ENCODE assay signal across 11 cellular contexts in the genomic region with DNA sequence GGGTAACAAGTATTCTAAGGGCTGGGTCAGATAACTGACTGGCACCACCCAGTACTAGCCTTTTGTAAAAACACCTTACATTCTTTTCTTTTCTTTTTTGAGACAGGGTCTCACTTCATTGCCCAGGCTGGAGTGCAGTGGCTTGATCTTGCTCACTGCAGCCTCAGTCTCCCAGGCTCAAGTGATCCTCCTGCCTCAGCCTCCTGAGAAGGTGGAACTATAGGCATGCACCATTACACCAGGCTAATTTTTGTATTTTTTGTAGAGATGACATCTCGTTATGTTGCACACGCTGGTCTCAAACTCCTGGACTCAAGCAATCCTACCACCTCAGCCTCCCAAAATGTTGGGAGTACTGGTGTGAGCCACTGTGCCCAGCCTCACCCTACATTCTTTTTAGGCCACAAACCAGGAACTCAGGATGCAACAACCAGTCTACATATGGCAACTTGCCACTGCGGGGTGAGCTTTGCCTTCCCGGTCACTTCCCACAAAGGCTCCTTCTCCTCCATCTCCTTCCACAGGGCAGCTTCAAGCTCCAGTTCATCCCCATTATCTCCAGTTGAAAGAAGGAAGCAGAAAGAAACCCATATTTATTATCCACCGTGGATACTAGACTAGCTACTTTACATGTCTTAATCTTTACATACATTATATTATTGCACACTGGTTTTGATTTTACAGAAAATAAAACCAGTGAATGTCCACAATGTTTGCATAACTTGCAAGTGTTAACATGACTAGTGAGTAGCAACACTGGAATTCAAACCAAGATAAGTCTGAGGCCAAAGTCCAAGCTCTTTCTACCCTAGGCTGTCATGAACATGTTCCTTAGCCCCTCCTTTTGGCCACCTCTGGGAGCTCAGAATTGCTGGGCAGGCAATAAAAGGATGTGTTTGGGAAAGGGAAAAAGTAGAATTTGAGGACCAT. TPM values are rescaled to one million over a fixed set of nuclear protein-coding genes. Genes with fewer than 3 reads are reported as not detected.
DNase-seq lines count a peak whose midpoint lies in the region; ATAC-seq and TF ChIP-seq lines count a peak whose summit lies in the region.
"Had no signal": no experiment of that assay in that cellular context is flagged by ENCODE, and none has a peak within 500 bp of the region (broad histone marks: within the 10 kb centered on the region; RNA-seq: fewer than 3 reads in every experiment).

No MANE protein-coding gene starts in this region.

- no peaks in the 10 kb centered on the region for H3K36me3 ChIP-seq in upper lobe of right lung
- H3K36me3 ChIP-seq: ovary had no signal

- no peaks in the 10 kb centered on the region for H3K27me3 ChIP-seq in upper lobe of right lung
- H3K27me3 ChIP-seq: ovary had no signal

- H3K9me3 ChIP-seq in upper lobe of right lung, result no peaks in the 10 kb centered on the region
- H3K9me3 ChIP-seq: ovary had no signal

- ATAC-seq in activated T-cell treated with anti-CD3 and anti-CD28 coated beads, Interleukin-2, amount 50 U/mL, for 72 hours (replicated peaks in 1 of 2), result no peak
- no peak for ATAC-seq in activated T-cell treated with anti-CD3 and anti-CD28 coated beads, Interleukin-2, amount 50 U/mL, for 4 hours
- ATAC-seq in upper lobe of right lung (peak; percentile 78), HG03442 (IDR thresholded peaks at IDR 0.05; ENCODE audit: unreplicated experiment) (no peak), HG02610 (IDR thresholded peaks at IDR 0.05; ENCODE audit: unreplicated experiment) (no peak)

- peaks cover 3% of the 10 kb centered on the region for H3K4me1 ChIP-seq in upper lobe of right lung

- no peak for TF ChIP-seq CTCF in upper lobe of right lung (IDR thresholded peaks at IDR 0.05)

- intact Hi-C loops in upper lobe of right lung (cut with DNase I), result no loop called here

- peak overlapping the region; percentile 15 for H3K27ac Mint-ChIP-seq in activated T-cell treated with anti-CD3 and anti-CD28 coated beads, Interleukin-2, amount 50 U/mL, for 72 hours

- H3K4me1 Mint-ChIP-seq in activated T-cell treated with anti-CD3 and anti-CD28 coated beads, Interleukin-2, amount 50 U/mL, for 72 hours (ENCODE audit: low read depth), result peaks cover 15% of the 10 kb centered on the region
- peaks cover 15% of the 10 kb centered on the region for H3K4me1 Mint-ChIP-seq in activated T-cell treated with anti-CD3 and anti-CD28 coated beads, Interleukin-2, amount 50 U/mL, for 4 hours (ENCODE audit: low read depth)

- no peaks in the 10 kb centered on the region for H3K9me3 Mint-ChIP-seq in activated T-cell treated with anti-CD3 and anti-CD28 coated beads, Interleukin-2, amount 50 U/mL, for 72 hours
- no peaks in the 10 kb centered on the region for H3K9me3 Mint-ChIP-seq in activated T-cell treated with anti-CD3 and anti-CD28 coated beads, Interleukin-2, amount 50 U/mL, for 4 hours
- H3K9me3 Mint-ChIP-seq: H9 had no signal

- no peaks in the 10 kb centered on the region for H3K27me3 Mint-ChIP-seq in activated T-cell treated with anti-CD3 and anti-CD28 coated beads, Interleukin-2, amount 50 U/mL, for 72 hours (ENCODE audit: low read depth)
- no peaks in the 10 kb centered on the region for H3K27me3 Mint-ChIP-seq in activated T-cell treated with anti-CD3 and anti-CD28 coated beads, Interleukin-2, amount 50 U/mL, for 4 hours (ENCODE audit: low read depth)

- no peaks in the 10 kb centered on the region for H3K36me3 Mint-ChIP-seq in activated T-cell treated with anti-CD3 and anti-CD28 coated beads, Interleukin-2, amount 50 U/mL, for 72 hours (ENCODE audit: insufficient read depth in 2 of 2)
- no peaks in the 10 kb centered on the region for H3K36me3 Mint-ChIP-seq in activated T-cell treated with anti-CD3 and anti-CD28 coated beads, Interleukin-2, amount 50 U/mL, for 4 hours (ENCODE audit: insufficient read depth)

- H3K27ac ChIP-seq in upper lobe of right lung, result no peak overlapping the region
- H3K27ac ChIP-seq: ovary had no signal

- DNase-seq in activated T-cell treated with anti-CD3 and anti-CD28 coated beads, Interleukin-2, amount 50 U/mL, for 72 hours, result no peak
- DNase-seq in activated T-cell treated with anti-CD3 and anti-CD28 coated beads, Interleukin-2, amount 50 U/mL, for 4 hours, result no peak
- DNase-seq in amniotic epithelial cell (ENCODE audit: low read depth), result peak; percentile 95
- DNase-seq in iPS-NIHi7 (ENCODE audit: extremely low spot score), result peak; percentile 28
- no peak for DNase-seq in upper lobe of right lung
- DNase-seq in NCI-H1436 (lab: John Stamatoyannopoulos, UW), result no peak
- DNase-seq: activated naive CD4-positive, alpha-beta T cell treated with anti-CD3 and anti-CD28 coated beads, Interleukin-2, amount 50 U/mL, for 16 hours; H9; ovary had no signal

- H3K4me3 Mint-ChIP-seq in activated T-cell treated with anti-CD3 and anti-CD28 coated beads, Interleukin-2, amount 50 U/mL, for 72 hours, result no peak overlapping the region
- H3K4me3 Mint-ChIP-seq in activated T-cell treated with anti-CD3 and anti-CD28 coated beads, Interleukin-2, amount 50 U/mL, for 4 hours, result no peak overlapping the region
- H3K4me3 Mint-ChIP-seq: H9 had no signal

- no peak overlapping the region for H3K4me3 ChIP-seq in upper lobe of right lung
- H3K4me3 ChIP-seq: ovary had no signal

RNA-seq across cellular contexts. Expression of a gene that starts 23.7 kb away (rescaled TPM):
- 1 to 10 TPM; 5.2 to 5.6 TPM for total RNA-seq in activated T-cell treated with anti-CD3 and anti-CD28 coated beads, Interleukin-2, amount 50 U/mL, for 72 hours
- 10 to 100 TPM; 18.0 to 19.9 (median 18.4) TPM for total RNA-seq in activated T-cell treated with anti-CD3 and anti-CD28 coated beads, Interleukin-2, amount 50 U/mL, for 4 hours
- 16.8 TPM for total RNA-seq in upper lobe of right lung

Comparison
In these comparisons a context has a peak if more than half of its experiments do, and no peak if none do; other contexts are left out.
1. DNase-seq: peak in amniotic epithelial cell (single experiment) and iPS-NIHi7 (single experiment); none in activated T-cell treated with anti-CD3 and anti-CD28 coated beads, Interleukin-2, amount 50 U/mL, for 72 hours (0 of 2), activated T-cell treated with anti-CD3 and anti-CD28 coated beads, Interleukin-2, amount 50 U/mL, for 4 hours (single experiment), upper lobe of right lung (single experiment) and NCI-H1436 (single experiment).